ENCODE assay signal across 8 cellular contexts in genomic region chr19:14006766-14007562, GRCh38. TPM values are rescaled to one million over a fixed set of nuclear protein-coding genes. Genes with fewer than 3 reads are reported as not detected.
DNase-seq lines count a peak whose midpoint lies in the region; ATAC-seq and TF ChIP-seq lines count a peak whose summit lies in the region.

No MANE protein-coding gene starts in this region.

- H3K36me3 ChIP-seq in neural cell (ENCODE audit: insufficient read depth, low read length) = no peaks in the 10 kb centered on the region

- CTCF ChIA-PET in CD4-positive, alpha-beta T cell (lab: Charles Lee) = interaction anchor here (0.9 to 2.0 kb wide), 7 partner anchors 19 to 130 kb away, joined by 3 to 9 read pairs (median 4); partner anchors contain the start of genes ASF1B and IL27RA

- H3K27me3 ChIP-seq in CD4-positive, alpha-beta T cell (ENCODE audit: control insufficient read depth, insufficient read depth, low read length) = no peaks in the 10 kb centered on the region
- H3K27me3 ChIP-seq in neural cell (ENCODE audit: insufficient read depth, low read depth, low read length) = no peaks in the 10 kb centered on the region

- H3K4me1 Mint-ChIP-seq in CD4-positive, alpha-beta T cell (ENCODE audit: low read depth) = peaks cover 37% of the 10 kb centered on the region

- peaks cover 7% of the 10 kb centered on the region for H3K36me3 Mint-ChIP-seq in CD4-positive, alpha-beta T cell (ENCODE audit: low read depth)

- TF ChIP-seq RAD21 in neural cell (conservative IDR thresholded peaks at IDR 0.05) = no peak

- TF ChIP-seq CTCF in CD4-positive, alpha-beta T cell (IDR thresholded peaks at IDR 0.05) = no peak
- TF ChIP-seq CTCF in epithelial cell of proximal tubule (conservative IDR thresholded peaks at IDR 0.05; ENCODE audit: low read depth, low read length) (no peak), neural cell (IDR thresholded peaks at IDR 0.05; ENCODE audit: poor library complexity, severe bottlenecking) (no peak)

- H3K9me3 ChIP-seq in CD4-positive, alpha-beta T cell (ENCODE audit: control insufficient read depth, low read length) = no peaks in the 10 kb centered on the region
- H3K9me3 ChIP-seq in neural cell (ENCODE audit: low read length) = no peaks in the 10 kb centered on the region

- peak overlapping the region; percentile 89 for H3K4me3 Mint-ChIP-seq in CD4-positive, alpha-beta T cell

- H3K27ac Mint-ChIP-seq in CD4-positive, alpha-beta T cell = peak overlapping the region; percentile 91

- peak overlapping the region; percentile 99 for H3K27ac ChIP-seq in CD4-positive, alpha-beta T cell (ENCODE audit: low read depth, low read length)
- H3K27ac ChIP-seq in neural cell (ENCODE audit: low read length) = peak overlapping the region; percentile 98

- H2AFZ ChIP-seq in neural cell (ENCODE audit: low read depth, low read length) = peak overlapping the region; percentile 96

- H3F3A ChIP-seq in neural cell (ENCODE audit: insufficient read depth, low read length, poor library complexity, severe bottlenecking) = no peaks in the 10 kb centered on the region

- ATAC-seq in CD4-positive, alpha-beta T cell (ENCODE audit: poor library complexity) = no peak
- ATAC-seq in GM18907 (IDR thresholded peaks at IDR 0.05; ENCODE audit: unreplicated experiment) = peak; percentile 37
- ATAC-seq in HG03097 (IDR thresholded peaks at IDR 0.05; ENCODE audit: low FRiP score, unreplicated experiment) = peak; percentile 35
- ATAC-seq in SK-N-SH treated with all-trans-retinoic acid at 6 μM for 48 hours = peak; percentile 47

- in situ Hi-C loops in KBM-7 (cut with MboI; ENCODE audit: low pct_unique_long_range_greater_than_20kb, low sequenced_read_pairs) = no loop called here

- no peaks in the 10 kb centered on the region for H3K9me3 Mint-ChIP-seq in CD4-positive, alpha-beta T cell

- H3K79me2 ChIP-seq in neural cell (replicated peaks; ENCODE audit: insufficient read depth, low read length) = peaks cover 12% of the 10 kb centered on the region

- H3K4me3 ChIP-seq in epithelial cell of proximal tubule (ENCODE audit: low read depth, low read length) (peak overlapping the region; percentile 86), neural cell (ENCODE audit: low read length) (peak overlapping the region; percentile 74)

- intact Hi-C loops in CD4-positive, alpha-beta T cell (cut with DNase I, micrococcal nuclease) = loop anchor here (1.0 to 5.0 kb wide), 7 partner anchors 16 to 100 kb away; partner anchors contain the start of genes DCAF15 (in 2 of the 2), BRME1 (in 1 of the 2), CC2D1A (in 1 of the 2) and MISP3 (in 1 of the 2)

- peak; percentile 12 for TF ChIP-seq EP300 in neural cell (conservative IDR thresholded peaks at IDR 0.05; ENCODE audit: poor library complexity, severe bottlenecking)

- no peaks in the 10 kb centered on the region for H3K9me2 ChIP-seq in neural cell (ENCODE audit: insufficient read depth, low read length)

- DNase-seq in CD4-positive, alpha-beta T cell = peak in 1 of 10 experiments; percentile 17
- DNase-seq in epithelial cell of proximal tubule (ENCODE audit: low read depth) (no peak), NOMO-1 treated with DMSO at 0.1 percent for 48 hours (lab: John Stamatoyannopoulos, UW; ENCODE audit: unreplicated experiment) (no peak), KBM-7 (no peak)

- H3K9ac ChIP-seq in neural cell (ENCODE audit: low read length) = peak overlapping the region; percentile 95

- H3K4me2 ChIP-seq in neural cell (ENCODE audit: low read length) = no peak overlapping the region

- POLR2A ChIA-PET in CD4-positive, alpha-beta T cell (lab: Charles Lee) = interaction anchor here (0.7 to 7.2 kb wide), 26 partner anchors 9 to 911 kb away, joined by 3 to 117 read pairs (median 4); partner anchors contain the start of genes DCAF15, DNAJB1, IL27RA and PRKACA

- H4K20me1 ChIP-seq in neural cell (ENCODE audit: insufficient read depth) = no peaks in the 10 kb centered on the region

- no peaks in the 10 kb centered on the region for H3K27me3 Mint-ChIP-seq in CD4-positive, alpha-beta T cell

TF ChIP-seq in SK-N-SH treated with all-trans-retinoic acid at 6 μM for 48 hours, 23 proteins besides CTCF, POLR2A, EP300 and RAD21 (continues in another document):
- TF ChIP-seq TSHZ2 (CRISPR knock-in tag; IDR thresholded peaks at IDR 0.05) = peak; percentile 35; the same call in 1 of the 2 replicates

TF ChIP-seq in neural cell, 6 proteins besides CTCF, POLR2A, EP300 and RAD21:
- TF ChIP-seq SMC3 (conservative IDR thresholded peaks at IDR 0.05; ENCODE audit: poor library complexity) (peak; percentile 19), POLR2AphosphoS5 (IDR thresholded peaks at IDR 0.05) (no peak), REST (IDR thresholded peaks at IDR 0.05; ENCODE audit: borderline replicate concordance) (peak; percentile 55)
TF ChIP-seq in neural cell: peak in this region for 2.

RNA-seq across cellular contexts. Expression of gene RFX1, which starts 0.8 kb away (rescaled TPM):
- 10 to 100 TPM; 14.6 to 16.3 TPM for total RNA-seq in CD4-positive, alpha-beta T cell
- 4.2 and 4.5 TPM in 2 replicates for total RNA-seq in epithelial cell of proximal tubule
- 2.2 and 3.0 TPM in 2 replicates for polyA plus RNA-seq in neural cell
- polyA minus RNA-seq in neural cell = 5.0 and 5.4 TPM in 2 replicates

RNA-seq across cellular contexts. Expression of gene RLN3, which starts 21.0 kb away (rescaled TPM):
- not detected for total RNA-seq in CD4-positive, alpha-beta T cell
- total RNA-seq in epithelial cell of proximal tubule = not detected in 2 replicates
- not detected in 2 replicates for polyA plus RNA-seq in neural cell
- polyA minus RNA-seq in neural cell = not detected in 2 replicates

RNA-seq across cellular contexts. Expression of gene IL27RA, which starts 24.6 kb away (rescaled TPM):
- total RNA-seq in CD4-positive, alpha-beta T cell = 10 to 100 TPM; 25.0 to 26.7 TPM
- total RNA-seq in epithelial cell of proximal tubule = 9.3 and 10.1 TPM in 2 replicates
- 1.0 and 1.6 TPM in 2 replicates for polyA plus RNA-seq in neural cell
- polyA minus RNA-seq in neural cell = 0.97 and 1.3 TPM in 2 replicates

RNA-seq across cellular contexts. Expression of gene DCAF15, which starts 54.7 kb away (rescaled TPM):
- 10 to 100 TPM; 84.9 to 85.0 TPM for total RNA-seq in CD4-positive, alpha-beta T cell
- total RNA-seq in epithelial cell of proximal tubule = 49.5 and 52.5 TPM in 2 replicates
- 39.4 and 57.6 TPM in 2 replicates for polyA plus RNA-seq in neural cell
- 27.4 and 27.8 TPM in 2 replicates for polyA minus RNA-seq in neural cell

RNA-seq across cellular contexts. Expression of gene PALM3, which starts 54.9 kb away (rescaled TPM):
- total RNA-seq in CD4-positive, alpha-beta T cell = under 1 TPM in 1 of 2 experiments, not detected in 1; 0.25 TPM
- 0.17 and 0.36 TPM in 2 replicates for total RNA-seq in epithelial cell of proximal tubule
- polyA plus RNA-seq in neural cell = 0.33 TPM in 1 of 2 replicates, not detected in the other
- polyA minus RNA-seq in neural cell = 0.46 and 0.49 TPM in 2 replicates
